ENCODE assay signal across 15 cellular contexts in the genomic region with DNA sequence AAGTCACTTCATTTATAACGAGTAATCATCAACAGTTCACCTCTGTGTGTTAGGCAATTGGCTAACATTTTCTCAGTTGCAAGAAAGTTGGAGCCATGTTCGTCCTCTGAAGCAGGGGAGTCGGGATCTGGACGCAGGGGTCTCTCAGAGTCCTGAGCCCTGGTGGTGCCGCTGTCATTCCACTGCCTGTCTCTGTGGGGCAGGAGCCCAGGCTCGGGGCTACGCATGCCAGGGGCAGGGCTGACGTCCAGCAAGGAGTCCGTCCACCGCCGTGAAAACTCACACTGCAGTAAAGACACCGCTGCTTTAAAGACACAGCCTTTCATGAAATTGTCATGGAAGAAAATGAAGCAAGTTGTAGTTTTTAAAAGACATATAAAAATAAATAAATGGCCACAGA.
"Had no signal": no experiment of that assay in that cellular context is flagged by ENCODE, and none has a peak within 500 bp of the region (broad histone marks: within the 10 kb centered on the region; RNA-seq: fewer than 3 reads in every experiment).

No MANE protein-coding gene starts in this region.

- ATAC-seq: effector memory CD8-positive, alpha-beta T cell; left colon; naive thymus-derived CD8-positive, alpha-beta T cell; stimulated activated naive CD8-positive, alpha-beta T cell treated with anti-CD3 and anti-CD28 coated beads, Interleukin-15, amount 100 ng/mL, for 72 hours had no signal

- H3K4me3 ChIP-seq: esophagus squamous epithelium, sigmoid colon, skin epidermis, testis, tibial nerve, upper lobe of right lung, vagina had no signal

- DNase-seq: effector memory CD8-positive, alpha-beta T cell; esophagus squamous epithelium; left colon; naive thymus-derived CD8-positive, alpha-beta T cell; occipital lobe; sigmoid colon; stimulated activated CD4-positive, alpha-beta T cell treated with anti-CD3 and anti-CD28 coated beads, Interleukin-2, amount 100 ng/mL, for 24 hours; stimulated activated CD4-positive, alpha-beta T cell treated with anti-CD3 and anti-CD28 coated beads, Interleukin-4, amount 100 ng/mL, for 4 hours; stimulated activated naive B cell treated with anti-CD40 and anti-IgM and Interleukin-4, amounts not matched to agents 10 μg/mL and 1 μg/mL and 100 μg/mL, for 72 hours; stimulated activated naive CD8-positive, alpha-beta T cell treated with anti-CD3 and anti-CD28 coated beads, Interleukin-15, amount 100 ng/mL, for 72 hours; testis; upper lobe of right lung had no signal

- H3K36me3 ChIP-seq: esophagus squamous epithelium, sigmoid colon, tibial nerve, upper lobe of right lung, vagina had no signal

- H3K27ac ChIP-seq: esophagus squamous epithelium, sigmoid colon, skin epidermis, testis, tibial nerve, upper lobe of right lung, vagina had no signal

- H3K27me3 ChIP-seq: esophagus squamous epithelium, sigmoid colon, testis, tibial nerve, upper lobe of right lung, vagina had no signal

- H3K4me1 ChIP-seq: esophagus squamous epithelium, testis, tibial nerve, upper lobe of right lung, vagina had no signal

- H3K9me3 ChIP-seq: esophagus squamous epithelium, sigmoid colon, testis, upper lobe of right lung, vagina had no signal
